ENCODE assay signal across 1 cellular context in genomic region chr11:68002943-68003845, GRCh38.
A peak's percentile ranks its signal among the peaks of the same experiment; 100 is the strongest.
TF ChIP-seq lines count a peak whose summit lies in the region.

No MANE protein-coding gene starts in this region.

TF ChIP-seq in GM12878, 131 proteins besides CTCF, POLR2A, EP300 and RAD21 (continued from another document and continues in another):
- TF ChIP-seq BCL3 (IDR thresholded peaks at IDR 0.05; ENCODE audit: borderline replicate concordance, insufficient read depth, low read depth, low read length, poor library complexity, severe bottlenecking) (peak; percentile 29), ZBTB40 (IDR thresholded peaks at IDR 0.05; ENCODE audit: borderline replicate concordance) (no peak), FOXM1 (IDR thresholded peaks at IDR 0.05; ENCODE audit: low read depth, low read length) (no peak), USF2 (IDR thresholded peaks at IDR 0.05; ENCODE audit: borderline replicate concordance, low read depth, low read length) (no peak), MYC (IDR thresholded peaks at IDR 0.05; ENCODE audit: insufficient read depth, insufficient read length, insufficient replicate concordance, low read length, severe bottlenecking) (peak; percentile 57), ZNF687 (IDR thresholded peaks at IDR 0.05) (no peak), RUNX3 (IDR thresholded peaks at IDR 0.05; ENCODE audit: low read length) (peak; percentile 55), YY1 (IDR thresholded peaks at IDR 0.05; ENCODE audit: low read depth, low read length) (no peak), TCF3 (IDR thresholded peaks at IDR 0.05; ENCODE audit: borderline replicate concordance, insufficient read depth, low read depth, low read length) (peak; percentile 87), E2F4 (IDR thresholded peaks at IDR 0.05; ENCODE audit: low read depth, low read length) (no peak), MTA2 (IDR thresholded peaks at IDR 0.05; ENCODE audit: low read depth) (no peak), JUNB (IDR thresholded peaks at IDR 0.05) (no peak), SREBF1 (IDR thresholded peaks at IDR 0.05; ENCODE audit: low read length) (no peak), ZBTB33 (IDR thresholded peaks at IDR 0.05) (no peak), MEF2B (IDR thresholded peaks at IDR 0.05; ENCODE audit: partially characterized antibody, poor library complexity, severe bottlenecking) (peak; percentile 9), SMARCA5 (IDR thresholded peaks at IDR 0.05) (no peak), ZBED1 (IDR thresholded peaks at IDR 0.05; ENCODE audit: borderline replicate concordance) (no peak), NFIC (IDR thresholded peaks at IDR 0.05; ENCODE audit: low read depth, low read length) (no peak), SPI1 (IDR thresholded peaks at IDR 0.05; ENCODE audit: borderline replicate concordance, insufficient read depth, low read depth, low read length) (peak; percentile 88), CHD2 (IDR thresholded peaks at IDR 0.05; ENCODE audit: borderline replicate concordance, low read depth, low read length) (no peak), ZBTB4 (CRISPR knock-in tag; IDR thresholded peaks at IDR 0.05) (no peak), SRF (IDR thresholded peaks at IDR 0.05; ENCODE audit: low read depth in 2 of 2, low read length in 2 of 2) (no peak), JUND (IDR thresholded peaks at IDR 0.05; ENCODE audit: low read depth, low read length) (no peak), NKRF (conservative IDR thresholded peaks at IDR 0.05) (peak; percentile 45; the same call in 1 of the 2 replicates), SMAD5 (IDR thresholded peaks at IDR 0.05; ENCODE audit: low read depth) (no peak), NFXL1 (IDR thresholded peaks at IDR 0.05; ENCODE audit: borderline replicate concordance) (no peak), PKNOX1 (IDR thresholded peaks at IDR 0.05) (no peak), NBN (IDR thresholded peaks at IDR 0.05) (no peak), IRF5 (IDR thresholded peaks at IDR 0.05; ENCODE audit: borderline replicate concordance) (no peak), BCL11A (IDR thresholded peaks at IDR 0.05; ENCODE audit: low read depth, low read length) (no peak), PAX5 (IDR thresholded peaks at IDR 0.05; ENCODE audit: borderline replicate concordance, low read depth, low read length) (0 out of 2 replicates have a peak, but pooled peaks have one; percentile 19), ZSCAN29 (IDR thresholded peaks at IDR 0.05) (no peak), USF1 (IDR thresholded peaks at IDR 0.05; ENCODE audit: borderline replicate concordance, extremely low read length, insufficient read depth, low read depth, low read length) (no peak), NR2F1 (conservative IDR thresholded peaks at IDR 0.05) (peak; percentile 57)
